Comparison of ENCODE assay signal across 4 cellular contexts in the genomic region with DNA sequence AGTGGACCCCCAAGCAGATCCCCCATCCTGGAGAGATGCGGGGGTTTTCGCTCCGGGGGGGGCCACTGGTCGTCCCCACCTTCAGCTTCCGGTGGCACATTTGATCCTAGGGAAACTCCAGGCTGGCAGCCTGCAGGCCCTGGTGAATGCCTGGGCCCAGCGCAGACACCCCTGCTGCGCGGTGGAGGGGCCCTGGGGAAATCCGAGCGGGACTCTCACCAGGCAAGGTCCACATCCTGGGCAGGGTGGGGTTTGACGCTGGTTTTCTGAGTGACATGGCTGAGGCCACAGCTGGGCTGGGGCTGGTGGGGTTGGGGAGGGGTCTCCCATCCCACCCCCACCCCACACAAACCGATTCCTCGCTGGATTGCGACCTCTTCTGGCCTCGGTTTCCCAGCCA. TPM values are rescaled to one million over a fixed set of nuclear protein-coding genes. Genes with fewer than 3 reads are reported as not detected.
"Had no signal": no experiment of that assay in that cellular context is flagged by ENCODE, and none has a peak within 500 bp of the region (broad histone marks: within the 10 kb centered on the region; RNA-seq: fewer than 3 reads in every experiment).

No MANE protein-coding gene starts in this region.

RNA-seq across cellular contexts. Expression of a gene that starts 30.6 kb away (rescaled TPM):
- total RNA-seq: activated CD4-positive, alpha-beta memory T cell treated with anti-CD3 and anti-CD28 coated beads, Interleukin-2, amount 10 ng/mL, durations not matched to agents 7 days and 5 days; activated CD4-positive, alpha-beta T cell treated with anti-CD3 and anti-CD28 coated beads, Interleukin-2, amount 10 ng/mL, durations not matched to agents 24 days and 14 days; activated T-helper 2 cell treated with anti-CD3 and anti-CD28 coated beads, Interferon-gamma antibody, Interleukin-2, Interleukin-4, amounts not matched to agents 10 μg/mL and 5 μg/mL and 100 μg/mL, durations not matched to agents 14 hours and 24 hours and 36 hours; bronchial epithelial cell had no signal
